12 cellular contexts compared by ENCODE assay signal in genomic region chr15:78454992-78455391, GRCh38. TPM values are rescaled to one million over a fixed set of nuclear protein-coding genes. Genes with fewer than 3 reads are reported as not detected.
DNase-seq lines count a peak whose midpoint lies in the region; ATAC-seq and TF ChIP-seq lines count a peak whose summit lies in the region.
"Had no signal": no experiment of that assay in that cellular context is flagged by ENCODE, and none has a peak within 500 bp of the region (broad histone marks: within the 10 kb centered on the region; RNA-seq: fewer than 3 reads in every experiment).

No MANE protein-coding gene starts in this region.

- no peaks in the 10 kb centered on the region for H3K27me3 Mint-ChIP-seq in chondrocyte (ENCODE audit: low read depth)

- H3K4me3 Mint-ChIP-seq in chondrocyte (ENCODE audit: unreplicated experiment): no peak overlapping the region

- DNase-seq in CMK (ENCODE audit: low read depth) (peak; percentile 24), NB4 (ENCODE audit: low read depth) (peak; percentile 86), chondrocyte (ENCODE audit: low spot score) (no peak), prostate gland (ENCODE audit: low spot score) (no peak), NCI-H1417 treated with DMSO at 0.1 percent for 48 hours (lab: John Stamatoyannopoulos, UW) (no peak), amniotic stem cell (lab: John Stamatoyannopoulos, UW) (no peak), epidermal melanocyte (ENCODE audit: insufficient read length, low spot score) (no peak)
- DNase-seq: stimulated activated CD4-positive, alpha-beta T cell treated with anti-CD3 and anti-CD28 coated beads, Interleukin-1b, Interleukin-23, amount 100 ng/mL, for 48 hours; testis; WERI-Rb-1 had no signal

- no peaks in the 10 kb centered on the region for H3K9me3 ChIP-seq in prostate gland
- H3K9me3 ChIP-seq: testis had no signal

- H3K27me3 ChIP-seq in prostate gland (replicated peaks; ENCODE audit: insufficient read depth): no peaks in the 10 kb centered on the region
- H3K27me3 ChIP-seq: testis had no signal

- H3K4me1 ChIP-seq in prostate gland (replicated peaks): peaks cover 23% of the 10 kb centered on the region

- H3K9me3 Mint-ChIP-seq in chondrocyte (ENCODE audit: low read depth): no peaks in the 10 kb centered on the region

- no peak for TF ChIP-seq POLR2A in NB4 (IDR thresholded peaks at IDR 0.05; ENCODE audit: extremely low read depth, insufficient read length)
- no peak for TF ChIP-seq POLR2A in prostate gland (IDR thresholded peaks at IDR 0.05)

- no peaks in the 10 kb centered on the region for H3K36me3 ChIP-seq in prostate gland

- no peak for ATAC-seq in GM18502 (IDR thresholded peaks at IDR 0.05; ENCODE audit: poor library complexity, unreplicated experiment)

- H3K4me3 ChIP-seq in NB4 (ENCODE audit: low read depth, low read length): no peak overlapping the region
- no peak overlapping the region for H3K4me3 ChIP-seq in prostate gland
- H3K4me3 ChIP-seq: GM23248, testis had no signal

- intact Hi-C loops in prostate gland (cut with DNase I): no loop called here

- peaks cover 2% of the 10 kb centered on the region for H3K36me3 Mint-ChIP-seq in chondrocyte (ENCODE audit: low read depth)

- 89% methylated on average over 5 of the region's 5 CpGs for WGBS in prostate gland

- TF ChIP-seq CTCF in NB4 (IDR thresholded peaks at IDR 0.05; ENCODE audit: low read depth, low read length): no peak
- no peak for TF ChIP-seq CTCF in chondrocyte (IDR thresholded peaks at IDR 0.05)
- TF ChIP-seq CTCF in prostate gland (IDR thresholded peaks at IDR 0.05): no peak

- H3K27ac ChIP-seq in prostate gland: peak overlapping the region; percentile 52 to 64
- H3K27ac ChIP-seq: WERI-Rb-1 had no signal

- H3K27ac Mint-ChIP-seq in chondrocyte (ENCODE audit: unreplicated experiment): peak overlapping the region; percentile 1

- peaks cover 55% of the 10 kb centered on the region for H3K4me1 Mint-ChIP-seq in chondrocyte (ENCODE audit: low read depth)

RNA-seq across cellular contexts. Expression of gene IREB2, which starts 17.0 kb away (rescaled TPM):
- total RNA-seq in chondrocyte (54.0 to 56.1 TPM (median 54.3 TPM) in 3 replicates), prostate gland (10 to 100 TPM; 30.5 to 39.0 TPM)

RNA-seq across cellular contexts. Expression of gene HYKK, which starts 52.4 kb away (rescaled TPM):
- total RNA-seq in chondrocyte (2.7 to 5.9 TPM (median 3.6 TPM) in 3 replicates), prostate gland (10 to 100 TPM in 1 of 2 donors, 1 to 10 TPM in 1; 6.2 to 11.2 TPM)

Comparison
In these comparisons a context has a peak if more than half of its experiments do, and no peak if none do; other contexts are left out.
1. DNase-seq: peak in CMK (single experiment) and NB4 (single experiment); none in chondrocyte (single experiment), prostate gland (single experiment), NCI-H1417 treated with DMSO at 0.1 percent for 48 hours (single experiment), amniotic stem cell (single experiment) and epidermal melanocyte (single experiment).